ENCODE assay signal across 17 cellular contexts in genomic region chr7:95922191-95922590, GRCh38.
A peak's percentile ranks its signal among the peaks of the same experiment; 100 is the strongest.
DNase-seq lines count a peak whose midpoint lies in the region; ATAC-seq and TF ChIP-seq lines count a peak whose summit lies in the region.
"Had no signal": no experiment of that assay in that cellular context is flagged by ENCODE, and none has a peak within 500 bp of the region (broad histone marks: within the 10 kb centered on the region; RNA-seq: fewer than 3 reads in every experiment).

No MANE protein-coding gene starts in this region.

- no peaks in the 10 kb centered on the region for H4K20me1 ChIP-seq in PC-3 (ENCODE audit: low read length)

- H3K79me2 ChIP-seq in PC-3 (ENCODE audit: low read length): no peaks in the 10 kb centered on the region

- intact Hi-C loops in PC-3 (cut with micrococcal nuclease): no loop called here
- intact Hi-C loops in CD4-positive, alpha-beta T cell (cut with DNase I, micrococcal nuclease): no loop called here

- no peaks in the 10 kb centered on the region for H3F3A ChIP-seq in PC-3 (ENCODE audit: low read length, unreplicated experiment)

- H3K27me3 Mint-ChIP-seq in HFFc6 (ENCODE audit: insufficient read depth): no peaks in the 10 kb centered on the region
- peaks cover 32% of the 10 kb centered on the region for H3K27me3 Mint-ChIP-seq in CD4-positive, alpha-beta T cell

- H3K27me3 ChIP-seq in PC-3 (ENCODE audit: low read length): no peaks in the 10 kb centered on the region
- H3K27me3 ChIP-seq in CD4-positive, alpha-beta T cell (ENCODE audit: control insufficient read depth, insufficient read depth, low read length): peaks cover 8% of the 10 kb centered on the region

- peaks cover 30% of the 10 kb centered on the region for H3K4me1 ChIP-seq in PC-3 (ENCODE audit: insufficient read depth, low read length)

- POLR2A ChIA-PET in PC-3 (lab: Charles Lee; ENCODE audit: unreplicated experiment): no interaction called here
- POLR2A ChIA-PET in CD4-positive, alpha-beta T cell (lab: Charles Lee): no interaction called here

- CTCF ChIA-PET in PC-3 (lab: Charles Lee): interaction anchor here (0.5 to 0.7 kb wide), 2 partner anchors 71 to 199 kb away, joined by 3 read pairs; no protein-coding TSS in a partner anchor
- CTCF ChIA-PET in CD4-positive, alpha-beta T cell (lab: Charles Lee): no interaction called here

- peak overlapping the region; percentile 74 for H3K4me2 ChIP-seq in PC-3 (ENCODE audit: low read length)

- no peaks in the 10 kb centered on the region for H3K9me3 ChIP-seq in PC-3 (ENCODE audit: low read length)
- no peaks in the 10 kb centered on the region for H3K9me3 ChIP-seq in CD4-positive, alpha-beta T cell (ENCODE audit: control insufficient read depth, low read length)

- H3K9me3 Mint-ChIP-seq in HFFc6: no peaks in the 10 kb centered on the region
- no peaks in the 10 kb centered on the region for H3K9me3 Mint-ChIP-seq in CD4-positive, alpha-beta T cell
- H3K9me3 Mint-ChIP-seq: CD4-positive, CD25-positive, alpha-beta regulatory T cell had no signal

- no peaks in the 10 kb centered on the region for H3K9me2 ChIP-seq in PC-3 (replicated peaks; ENCODE audit: low read length)

- peaks cover 20% of the 10 kb centered on the region for H3K4me1 Mint-ChIP-seq in HFFc6 (ENCODE audit: low read depth)
- H3K4me1 Mint-ChIP-seq in CD4-positive, alpha-beta T cell (ENCODE audit: low read depth): no peaks in the 10 kb centered on the region
- H3K4me1 Mint-ChIP-seq: B cell; CD4-positive, CD25-positive, alpha-beta regulatory T cell had no signal

- H3K36me3 Mint-ChIP-seq in HFFc6 (ENCODE audit: low read depth): no peaks in the 10 kb centered on the region
- H3K36me3 Mint-ChIP-seq in CD4-positive, alpha-beta T cell (ENCODE audit: low read depth): no peaks in the 10 kb centered on the region
- H3K36me3 Mint-ChIP-seq: CD4-positive, CD25-positive, alpha-beta regulatory T cell had no signal

- peak overlapping the region; percentile 71 for H2AFZ ChIP-seq in PC-3 (ENCODE audit: low read length)

- no TSS peak for BruUV-seq in PC-3 (replicated peaks; lab: Mats Ljungman, UMichigan)

- peak overlapping the region; percentile 44 for H3K4me3 ChIP-seq in PC-3 (ENCODE audit: low read length)

- DNase-seq in AG20443 (ENCODE audit: low spot score) (peak; percentile 29), HFFc6 (no peak), PC-3 (peak; percentile 58), myocyte (ENCODE audit: low read depth) (peak; percentile 30), T-helper 2 cell (no peak)
- no peak for DNase-seq in CD4-positive, alpha-beta T cell
- no peak for DNase-seq in activated CD4-positive, CD25-positive, alpha-beta regulatory T cell (lab: John Stamatoyannopoulos, UW)
- DNase-seq: Calu3; CD4-positive, CD25-positive, alpha-beta regulatory T cell; DMS79 treated with DMSO at 0.1 percent for 48 hours; GDM1; GOT3; NCI-H1105 treated with DMSO at 0.1 percent for 48 hours; NCI-H1694 treated with DMSO at 0.1 percent for 48 hours; NCI-H524 treated with DMSO at 0.1 percent for 48 hours; OCI-M1 had no signal

- H3K27ac Mint-ChIP-seq in HFFc6: no peak overlapping the region; the same call in 1 of the 2 replicates
- no peak overlapping the region for H3K27ac Mint-ChIP-seq in CD4-positive, alpha-beta T cell
- H3K27ac Mint-ChIP-seq: B cell; CD4-positive, CD25-positive, alpha-beta regulatory T cell had no signal

- no peaks in the 10 kb centered on the region for H3K36me3 ChIP-seq in PC-3 (ENCODE audit: low read depth, low read length)

- ATAC-seq in PC-3: peak; percentile 30
- ATAC-seq in CD4-positive, alpha-beta T cell (ENCODE audit: poor library complexity): no peak

- H3K9ac ChIP-seq in PC-3 (ENCODE audit: low read length): peak overlapping the region; percentile 0

- peak overlapping the region; percentile 63 for H3K27ac ChIP-seq in PC-3 (ENCODE audit: low read length)
- H3K27ac ChIP-seq in CD4-positive, alpha-beta T cell (ENCODE audit: low read depth, low read length): no peak overlapping the region

- H3K4me3 Mint-ChIP-seq in HFFc6: peak overlapping the region; percentile 74; the same call in 1 of the 2 replicates
- H3K4me3 Mint-ChIP-seq in CD4-positive, alpha-beta T cell: no peak overlapping the region
- H3K4me3 Mint-ChIP-seq: B cell; CD4-positive, CD25-positive, alpha-beta regulatory T cell had no signal

- TF ChIP-seq CTCF in HFFc6 (IDR thresholded peaks at IDR 0.05): no peak
- TF ChIP-seq CTCF in PC-3 (conservative IDR thresholded peaks at IDR 0.05; ENCODE audit: low read depth, low read length): no peak
- TF ChIP-seq CTCF in CD4-positive, alpha-beta T cell (IDR thresholded peaks at IDR 0.05): no peak

Comparison
In these comparisons a context has a peak if more than half of its experiments do, and no peak if none do; other contexts are left out.
1. DNase-seq: peak in AG20443 (single experiment), PC-3 (single experiment) and myocyte (single experiment); none in HFFc6 (single experiment), CD4-positive, alpha-beta T cell (0 of 10), activated CD4-positive, CD25-positive, alpha-beta regulatory T cell (0 of 4) and T-helper 2 cell (0 of 5).